8 cellular contexts compared by ENCODE assay signal in the genomic region with DNA sequence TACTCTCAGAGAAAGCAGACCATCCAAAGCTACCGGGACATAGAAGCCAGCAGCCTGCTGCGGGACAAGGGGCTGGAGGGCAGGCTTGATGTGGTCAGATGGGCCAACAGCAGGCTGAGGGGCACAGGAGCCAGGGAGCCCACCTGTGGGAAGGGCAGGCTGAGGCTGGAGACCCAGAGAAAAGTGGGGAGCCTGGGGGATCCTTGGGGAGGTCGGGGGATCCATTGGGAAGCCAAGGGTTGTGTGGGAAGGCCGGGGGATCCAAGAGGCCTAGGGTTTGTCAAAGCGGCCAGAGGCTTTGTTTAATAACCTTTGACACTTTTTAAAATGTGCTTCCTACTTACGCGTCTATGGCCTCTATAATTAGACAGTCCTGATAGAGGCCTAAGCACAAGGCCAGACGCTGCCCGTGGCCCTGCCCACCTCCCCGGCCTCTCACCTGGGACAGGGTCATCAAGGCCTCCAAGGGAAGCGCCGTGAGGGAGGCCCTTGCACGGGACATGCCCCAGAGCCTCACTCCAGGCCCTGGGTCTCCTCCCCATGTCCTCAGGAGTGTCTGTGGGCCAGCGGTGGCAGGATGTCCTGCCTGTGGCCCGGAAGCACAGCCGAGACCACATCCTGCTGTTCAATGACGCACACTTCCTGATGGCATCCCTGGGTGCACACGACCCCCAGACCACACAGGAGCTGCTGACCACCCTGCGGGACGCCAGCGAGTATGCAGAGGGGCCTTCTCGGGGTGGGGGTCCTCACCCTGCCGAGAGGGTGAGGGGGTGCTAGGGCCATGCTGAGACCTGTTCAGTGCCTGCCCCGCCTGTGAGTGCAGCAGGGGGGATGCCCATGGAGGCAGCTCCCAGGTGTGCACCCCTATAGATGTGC. TPM values are rescaled to one million over a fixed set of nuclear protein-coding genes. Genes with fewer than 3 reads are reported as not detected.
DNase-seq lines count a peak whose midpoint lies in the region; ATAC-seq and TF ChIP-seq lines count a peak whose summit lies in the region.
"Had no signal": no experiment of that assay in that cellular context is flagged by ENCODE, and none has a peak within 500 bp of the region (broad histone marks: within the 10 kb centered on the region; RNA-seq: fewer than 3 reads in every experiment).

No MANE protein-coding gene starts in this region.

- peak overlapping the region; percentile 79 for H3K4me3 Mint-ChIP-seq in activated T-helper 1 cell treated with anti-CD3 and anti-CD28 coated beads, Interleukin-12 subunit alpha, Interleukin-12 subunit beta, Interleukin-2, Interleukin-4 antibody, amounts not matched to agents 30 ng/mL and 10 ng/mL and 1 ng/mL, durations not matched to agents 14 hours and 24 hours and 36 hours
- H3K4me3 Mint-ChIP-seq in natural killer cell treated with Interleukin-12 subunit alpha and Interleukin-12 subunit beta and Interleukin-15 and Interleukin-18, amount 100 ng/mL, for 72 hours: peak overlapping the region; percentile 93

- H3K27ac Mint-ChIP-seq in activated T-helper 1 cell treated with anti-CD3 and anti-CD28 coated beads, Interleukin-12 subunit alpha, Interleukin-12 subunit beta, Interleukin-2, Interleukin-4 antibody, amounts not matched to agents 30 ng/mL and 10 ng/mL and 1 ng/mL, durations not matched to agents 14 hours and 24 hours and 36 hours: peak overlapping the region; percentile 73
- H3K27ac Mint-ChIP-seq in natural killer cell treated with Interleukin-12 subunit alpha and Interleukin-12 subunit beta and Interleukin-15 and Interleukin-18, amount 100 ng/mL, for 72 hours: peak overlapping the region; percentile 99

- peaks cover 33% of the 10 kb centered on the region for H3K36me3 Mint-ChIP-seq in activated T-helper 1 cell treated with anti-CD3 and anti-CD28 coated beads, Interleukin-12 subunit alpha, Interleukin-12 subunit beta, Interleukin-2, Interleukin-4 antibody, amounts not matched to agents 30 ng/mL and 10 ng/mL and 1 ng/mL, durations not matched to agents 14 hours and 24 hours and 36 hours (ENCODE audit: low read depth)
- H3K36me3 Mint-ChIP-seq in natural killer cell treated with Interleukin-12 subunit alpha and Interleukin-12 subunit beta and Interleukin-15 and Interleukin-18, amount 100 ng/mL, for 72 hours: peaks cover 18% of the 10 kb centered on the region

- H3K4me1 Mint-ChIP-seq in activated T-helper 1 cell treated with anti-CD3 and anti-CD28 coated beads, Interleukin-12 subunit alpha, Interleukin-12 subunit beta, Interleukin-2, Interleukin-4 antibody, amounts not matched to agents 30 ng/mL and 10 ng/mL and 1 ng/mL, durations not matched to agents 14 hours and 24 hours and 36 hours (ENCODE audit: low read depth): peaks cover 12% of the 10 kb centered on the region
- H3K4me1 Mint-ChIP-seq in natural killer cell treated with Interleukin-12 subunit alpha and Interleukin-12 subunit beta and Interleukin-15 and Interleukin-18, amount 100 ng/mL, for 72 hours (ENCODE audit: low read depth in 2 of 2): peaks cover 55 to 62% of the 10 kb centered on the region in 2 donors

- H3K9me3 Mint-ChIP-seq in activated T-helper 1 cell treated with anti-CD3 and anti-CD28 coated beads, Interleukin-12 subunit alpha, Interleukin-12 subunit beta, Interleukin-2, Interleukin-4 antibody, amounts not matched to agents 30 ng/mL and 10 ng/mL and 1 ng/mL, durations not matched to agents 14 hours and 24 hours and 36 hours: no peaks in the 10 kb centered on the region
- H3K9me3 Mint-ChIP-seq in natural killer cell treated with Interleukin-12 subunit alpha and Interleukin-12 subunit beta and Interleukin-15 and Interleukin-18, amount 100 ng/mL, for 72 hours: no peaks in the 10 kb centered on the region

- DNase-seq in activated T-helper 1 cell treated with anti-CD3 and anti-CD28 coated beads, Interleukin-12 subunit alpha, Interleukin-12 subunit beta, Interleukin-2, Interleukin-4 antibody, amounts not matched to agents 30 ng/mL and 10 ng/mL and 1 ng/mL, durations not matched to agents 14 hours and 24 hours and 36 hours (ENCODE audit: low spot score): peak; percentile 15
- DNase-seq in natural killer cell treated with Interleukin-12 subunit alpha and Interleukin-12 subunit beta and Interleukin-15 and Interleukin-18, amount 100 ng/mL, for 72 hours (ENCODE audit: low spot score): peak; percentile 92
- DNase-seq in stimulated activated naive CD4-positive, alpha-beta T cell (lab: John Stamatoyannopoulos, UW): no peak
- DNase-seq in DMS 273 treated with DMSO at 0.1 percent for 48 hours (lab: John Stamatoyannopoulos, UW) (no peak), COLO668 (lab: John Stamatoyannopoulos, UW; ENCODE audit: unreplicated experiment) (no peak)

- ATAC-seq in HG03066 (IDR thresholded peaks at IDR 0.05; ENCODE audit: low read depth, unreplicated experiment): peak; percentile 68
- ATAC-seq in natural killer cell treated with Interleukin-12 subunit alpha and Interleukin-12 subunit beta and Interleukin-15 and Interleukin-18, amount 100 ng/mL, for 72 hours: peak; percentile 91 to 93

- peak; percentile 89 for TF ChIP-seq POLR2A in GM19099 (IDR thresholded peaks at IDR 0.05; ENCODE audit: extremely low read depth, insufficient read length, low read depth)

- H3K27me3 Mint-ChIP-seq in activated T-helper 1 cell treated with anti-CD3 and anti-CD28 coated beads, Interleukin-12 subunit alpha, Interleukin-12 subunit beta, Interleukin-2, Interleukin-4 antibody, amounts not matched to agents 30 ng/mL and 10 ng/mL and 1 ng/mL, durations not matched to agents 14 hours and 24 hours and 36 hours (ENCODE audit: insufficient read depth): no peaks in the 10 kb centered on the region
- no peaks in the 10 kb centered on the region for H3K27me3 Mint-ChIP-seq in natural killer cell treated with Interleukin-12 subunit alpha and Interleukin-12 subunit beta and Interleukin-15 and Interleukin-18, amount 100 ng/mL, for 72 hours

- intact Hi-C loops in activated T-helper 1 cell treated with anti-CD3 and anti-CD28 coated beads, Interleukin-12 subunit alpha, Interleukin-12 subunit beta, Interleukin-2, Interleukin-4 antibody, amounts not matched to agents 30 ng/mL and 10 ng/mL and 1 ng/mL, durations not matched to agents 14 hours and 24 hours and 36 hours (cut with micrococcal nuclease): no loop called here

RNA-seq across cellular contexts. Expression of a gene that starts 8.6 kb away (rescaled TPM):
- 39.0 and 39.9 TPM in 2 replicates for total RNA-seq in activated T-helper 1 cell treated with anti-CD3 and anti-CD28 coated beads, Interleukin-12 subunit alpha, Interleukin-12 subunit beta, Interleukin-2, Interleukin-4 antibody, amounts not matched to agents 30 ng/mL and 10 ng/mL and 1 ng/mL, durations not matched to agents 14 hours and 24 hours and 36 hours
- total RNA-seq in natural killer cell treated with Interleukin-12 subunit alpha and Interleukin-12 subunit beta and Interleukin-15 and Interleukin-18, amount 100 ng/mL, for 72 hours: 10 to 100 TPM; 34.6 to 90.2 TPM

RNA-seq across cellular contexts. Expression of a gene that starts 20.3 kb away (rescaled TPM):
- total RNA-seq in activated T-helper 1 cell treated with anti-CD3 and anti-CD28 coated beads, Interleukin-12 subunit alpha, Interleukin-12 subunit beta, Interleukin-2, Interleukin-4 antibody, amounts not matched to agents 30 ng/mL and 10 ng/mL and 1 ng/mL, durations not matched to agents 14 hours and 24 hours and 36 hours: 23.0 and 30.2 TPM in 2 replicates
- total RNA-seq in natural killer cell treated with Interleukin-12 subunit alpha and Interleukin-12 subunit beta and Interleukin-15 and Interleukin-18, amount 100 ng/mL, for 72 hours: 10 to 100 TPM; 63.7 to 64.2 TPM

RNA-seq across cellular contexts. Expression of a gene that starts 25.0 kb away (rescaled TPM):
- 0.03 TPM in 1 of 2 replicates, not detected in the other for total RNA-seq in activated T-helper 1 cell treated with anti-CD3 and anti-CD28 coated beads, Interleukin-12 subunit alpha, Interleukin-12 subunit beta, Interleukin-2, Interleukin-4 antibody, amounts not matched to agents 30 ng/mL and 10 ng/mL and 1 ng/mL, durations not matched to agents 14 hours and 24 hours and 36 hours
- under 1 TPM in 1 of 2 donors, not detected in 1; 0.07 TPM for total RNA-seq in natural killer cell treated with Interleukin-12 subunit alpha and Interleukin-12 subunit beta and Interleukin-15 and Interleukin-18, amount 100 ng/mL, for 72 hours
- total RNA-seq: SJSA1 had no signal

RNA-seq across cellular contexts. Expression of a gene that starts 38.0 kb away (rescaled TPM):
- total RNA-seq in activated T-helper 1 cell treated with anti-CD3 and anti-CD28 coated beads, Interleukin-12 subunit alpha, Interleukin-12 subunit beta, Interleukin-2, Interleukin-4 antibody, amounts not matched to agents 30 ng/mL and 10 ng/mL and 1 ng/mL, durations not matched to agents 14 hours and 24 hours and 36 hours: 9.5 and 14.2 TPM in 2 replicates
- total RNA-seq in natural killer cell treated with Interleukin-12 subunit alpha and Interleukin-12 subunit beta and Interleukin-15 and Interleukin-18, amount 100 ng/mL, for 72 hours: 10 to 100 TPM in 1 of 2 donors, 1 to 10 TPM in 1; 8.2 to 10.7 TPM

RNA-seq across cellular contexts. Expression of a gene that starts 47.4 kb away (rescaled TPM):
- 81.0 and 85.5 TPM in 2 replicates for total RNA-seq in activated T-helper 1 cell treated with anti-CD3 and anti-CD28 coated beads, Interleukin-12 subunit alpha, Interleukin-12 subunit beta, Interleukin-2, Interleukin-4 antibody, amounts not matched to agents 30 ng/mL and 10 ng/mL and 1 ng/mL, durations not matched to agents 14 hours and 24 hours and 36 hours
- total RNA-seq in natural killer cell treated with Interleukin-12 subunit alpha and Interleukin-12 subunit beta and Interleukin-15 and Interleukin-18, amount 100 ng/mL, for 72 hours: 100 to 1,000 TPM in 1 of 2 donors, 10 to 100 TPM in 1; 72.7 to 135 TPM

Comparison
In these comparisons a context has a peak if more than half of its experiments do, and no peak if none do; other contexts are left out.
1. DNase-seq: peak in activated T-helper 1 cell treated with anti-CD3 and anti-CD28 coated beads, Interleukin-12 subunit alpha, Interleukin-12 subunit beta, Interleukin-2, Interleukin-4 antibody, amounts not matched to agents 30 ng/mL and 10 ng/mL and 1 ng/mL, durations not matched to agents 14 hours and 24 hours and 36 hours (single experiment) and natural killer cell treated with Interleukin-12 subunit alpha and Interleukin-12 subunit beta and Interleukin-15 and Interleukin-18, amount 100 ng/mL, for 72 hours (single experiment); none in stimulated activated naive CD4-positive, alpha-beta T cell (0 of 6), DMS 273 treated with DMSO at 0.1 percent for 48 hours (single experiment) and COLO668 (single experiment).